25 cellular contexts compared by ENCODE assay signal in genomic region chr9:69899491-69899890, GRCh38.
DNase-seq lines count a peak whose midpoint lies in the region; ATAC-seq and TF ChIP-seq lines count a peak whose summit lies in the region.
"Had no signal": no experiment of that assay in that cellular context is flagged by ENCODE, and none has a peak within 500 bp of the region (broad histone marks: within the 10 kb centered on the region; RNA-seq: fewer than 3 reads in every experiment).

No MANE protein-coding gene starts in this region.

- no peaks in the 10 kb centered on the region for H3K4me1 Mint-ChIP-seq in naive thymus-derived CD8-positive, alpha-beta T cell
- peaks cover 11% of the 10 kb centered on the region for H3K4me1 Mint-ChIP-seq in activated T-helper 2 cell treated with anti-CD3 and anti-CD28 coated beads, Interferon-gamma antibody, Interleukin-2, Interleukin-4, amounts not matched to agents 10 μg/mL and 5 μg/mL and 100 μg/mL, durations not matched to agents 14 hours and 24 hours and 36 hours (ENCODE audit: low read depth)
- H3K4me1 Mint-ChIP-seq: IgD-negative memory B cell, naive B cell had no signal

- TF ChIP-seq CTCF in RWPE2 (IDR thresholded peaks at IDR 0.05; ENCODE audit: poor library complexity, severe bottlenecking), result no peak

- H3K4me3 Mint-ChIP-seq in naive thymus-derived CD8-positive, alpha-beta T cell, result no peak overlapping the region
- no peak overlapping the region for H3K4me3 Mint-ChIP-seq in activated T-helper 2 cell treated with anti-CD3 and anti-CD28 coated beads, Interferon-gamma antibody, Interleukin-2, Interleukin-4, amounts not matched to agents 10 μg/mL and 5 μg/mL and 100 μg/mL, durations not matched to agents 14 hours and 24 hours and 36 hours (ENCODE audit: low read depth)
- H3K4me3 Mint-ChIP-seq: activated CD4-positive, alpha-beta T cell treated with anti-CD3 and anti-CD28 coated beads, Interleukin-2, amount 10 ng/mL, durations not matched to agents 24 days and 14 days; IgD-negative memory B cell; naive B cell had no signal

- intact Hi-C loops in activated T-helper 2 cell treated with anti-CD3 and anti-CD28 coated beads, Interferon-gamma antibody, Interleukin-2, Interleukin-4, amounts not matched to agents 10 μg/mL and 5 μg/mL and 100 μg/mL, durations not matched to agents 14 hours and 24 hours and 36 hours (cut with micrococcal nuclease), result no loop called here

- H3K9me3 Mint-ChIP-seq in naive thymus-derived CD8-positive, alpha-beta T cell, result no peaks in the 10 kb centered on the region
- H3K9me3 Mint-ChIP-seq in activated T-helper 2 cell treated with anti-CD3 and anti-CD28 coated beads, Interferon-gamma antibody, Interleukin-2, Interleukin-4, amounts not matched to agents 10 μg/mL and 5 μg/mL and 100 μg/mL, durations not matched to agents 14 hours and 24 hours and 36 hours, result no peaks in the 10 kb centered on the region
- H3K9me3 Mint-ChIP-seq: IgD-negative memory B cell had no signal

- peaks cover 0 to 8% (median 0%) of the 10 kb centered on the region in 5 donors for H3K27me3 Mint-ChIP-seq in naive thymus-derived CD8-positive, alpha-beta T cell
- H3K27me3 Mint-ChIP-seq in activated T-helper 2 cell treated with anti-CD3 and anti-CD28 coated beads, Interferon-gamma antibody, Interleukin-2, Interleukin-4, amounts not matched to agents 10 μg/mL and 5 μg/mL and 100 μg/mL, durations not matched to agents 14 hours and 24 hours and 36 hours (ENCODE audit: low read depth), result peaks cover 2% of the 10 kb centered on the region

- POLR2A ChIA-PET in naive thymus-derived CD8-positive, alpha-beta T cell (lab: Charles Lee), result no interaction called here

- H3K4me3 ChIP-seq in RWPE2 (ENCODE audit: severe bottlenecking), result no peak overlapping the region
- H3K4me3 ChIP-seq: body of pancreas, colonic mucosa, gastrocnemius medialis, tibial nerve had no signal

- no peaks in the 10 kb centered on the region for H3K36me3 ChIP-seq in RWPE2 (ENCODE audit: low read depth)
- H3K36me3 ChIP-seq: colonic mucosa, gastrocnemius medialis, tibial nerve had no signal

- H3K27ac ChIP-seq in RWPE2 (ENCODE audit: poor library complexity, severe bottlenecking), result peak overlapping the region; percentile 87
- H3K27ac ChIP-seq: 22Rv1, body of pancreas, colonic mucosa, gastrocnemius medialis, tibial nerve, VCaP had no signal

- no peaks in the 10 kb centered on the region for H3K27me3 ChIP-seq in RWPE2 (ENCODE audit: insufficient read depth, poor library complexity, severe bottlenecking)
- H3K27me3 ChIP-seq: body of pancreas, colonic mucosa, gastrocnemius medialis, tibial nerve had no signal

- H3K9me3 ChIP-seq in RWPE2 (ENCODE audit: severe bottlenecking), result no peaks in the 10 kb centered on the region
- H3K9me3 ChIP-seq: body of pancreas, colonic mucosa, gastrocnemius medialis, tibial nerve had no signal

- peaks cover 0 to 3% (median 0%) of the 10 kb centered on the region in 3 donors for H3K36me3 Mint-ChIP-seq in naive thymus-derived CD8-positive, alpha-beta T cell
- H3K36me3 Mint-ChIP-seq in activated T-helper 2 cell treated with anti-CD3 and anti-CD28 coated beads, Interferon-gamma antibody, Interleukin-2, Interleukin-4, amounts not matched to agents 10 μg/mL and 5 μg/mL and 100 μg/mL, durations not matched to agents 14 hours and 24 hours and 36 hours (ENCODE audit: low read depth), result no peaks in the 10 kb centered on the region
- H3K36me3 Mint-ChIP-seq: IgD-negative memory B cell, naive B cell had no signal

- peaks cover 28% of the 10 kb centered on the region for H3K4me1 ChIP-seq in RWPE2 (ENCODE audit: insufficient read depth, poor library complexity, severe bottlenecking)
- H3K4me1 ChIP-seq: body of pancreas, colonic mucosa, gastrocnemius medialis had no signal

- H3K27ac Mint-ChIP-seq in naive thymus-derived CD8-positive, alpha-beta T cell, result no peak overlapping the region
- H3K27ac Mint-ChIP-seq in activated T-helper 2 cell treated with anti-CD3 and anti-CD28 coated beads, Interferon-gamma antibody, Interleukin-2, Interleukin-4, amounts not matched to agents 10 μg/mL and 5 μg/mL and 100 μg/mL, durations not matched to agents 14 hours and 24 hours and 36 hours, result no peak overlapping the region
- H3K27ac Mint-ChIP-seq: activated CD4-positive, alpha-beta T cell treated with anti-CD3 and anti-CD28 coated beads, Interleukin-2, amount 10 ng/mL, durations not matched to agents 24 days and 14 days; IgD-negative memory B cell; naive B cell had no signal

- ATAC-seq in RWPE2 (ENCODE audit: low read depth), result no peak
- no peak for ATAC-seq in naive thymus-derived CD8-positive, alpha-beta T cell
- ATAC-seq: body of pancreas, gastrocnemius medialis, Right ventricle myocardium inferior had no signal

- DNase-seq in NCI-H748 (lab: John Stamatoyannopoulos, UW; ENCODE audit: unreplicated experiment) (peak; percentile 6), NCI-H748 treated with DMSO at 0.1 percent for 48 hours (lab: John Stamatoyannopoulos, UW) (no peak), RWPE2 (ENCODE audit: low spot score) (no peak), dermis blood vessel endothelial cell (peak; percentile 44), pons (ENCODE audit: low spot score) (peak; percentile 38)
- no peak for DNase-seq in naive thymus-derived CD8-positive, alpha-beta T cell
- DNase-seq in activated T-helper 2 cell treated with anti-CD3 and anti-CD28 coated beads, Interferon-gamma antibody, Interleukin-2, Interleukin-4, amounts not matched to agents 10 μg/mL and 5 μg/mL and 100 μg/mL, durations not matched to agents 14 hours and 24 hours and 36 hours (ENCODE audit: low spot score), result no peak
- no peak for DNase-seq in activated CD8-positive, alpha-beta memory T cell treated with anti-CD3 and anti-CD28 coated beads for 24 hours
- DNase-seq: activated CD4-positive, alpha-beta T cell treated with anti-CD3 and anti-CD28 coated beads, Interleukin-2, amount 10 ng/mL, durations not matched to agents 24 days and 14 days; activated naive CD4-positive, alpha-beta T cell; activated T-cell treated with anti-CD3 and anti-CD28 coated beads, Interleukin-2, amount 50 U/mL, for 48 hours; body of pancreas; colonic mucosa; gastrocnemius medialis; GOT3; naive B cell; NCI-H1092 treated with DMSO at 0.1 percent for 48 hours; NCI-H2029; NCI-H526 treated with DMSO at 0.1 percent for 48 hours; occipital lobe had no signal

Comparison
In these comparisons a context has a peak if more than half of its experiments do, and no peak if none do; other contexts are left out.
1. DNase-seq: peak in NCI-H748 (single experiment), dermis blood vessel endothelial cell (single experiment) and pons (single experiment); none in NCI-H748 treated with DMSO at 0.1 percent for 48 hours (single experiment), RWPE2 (single experiment), naive thymus-derived CD8-positive, alpha-beta T cell (0 of 10), activated T-helper 2 cell treated with anti-CD3 and anti-CD28 coated beads, Interferon-gamma antibody, Interleukin-2, Interleukin-4, amounts not matched to agents 10 μg/mL and 5 μg/mL and 100 μg/mL, durations not matched to agents 14 hours and 24 hours and 36 hours (single experiment) and activated CD8-positive, alpha-beta memory T cell treated with anti-CD3 and anti-CD28 coated beads for 24 hours (single experiment).